ENCODE assay signal across 8 cellular contexts in genomic region chr1:171801395-171801990, GRCh38. TPM values are rescaled to one million over a fixed set of nuclear protein-coding genes. Genes with fewer than 3 reads are reported as not detected.
A peak's percentile ranks its signal among the peaks of the same experiment; 100 is the strongest.
DNase-seq lines count a peak whose midpoint lies in the region; ATAC-seq and TF ChIP-seq lines count a peak whose summit lies in the region.

No MANE protein-coding gene starts in this region.

- no peaks in the 10 kb centered on the region for H3K9me3 ChIP-seq in DOHH2 (ENCODE audit: control insufficient read depth, insufficient read depth, low read length)
- H3K9me3 ChIP-seq in PC-9 (ENCODE audit: insufficient read depth, low read depth), result no peaks in the 10 kb centered on the region
- H3K9me3 ChIP-seq in mucosa of descending colon, result no peaks in the 10 kb centered on the region

- H3K4me1 ChIP-seq in DOHH2 (ENCODE audit: control insufficient read depth, low read length) (no peaks in the 10 kb centered on the region), PC-9 (replicated peaks; ENCODE audit: insufficient read depth) (no peaks in the 10 kb centered on the region), mucosa of descending colon (ENCODE audit: low read depth) (no peaks in the 10 kb centered on the region)

- POLR2A ChIA-PET in PC-9 (lab: Charles Lee; ENCODE audit: unreplicated experiment), result no interaction called here

- CTCF ChIA-PET in PC-9 (lab: Charles Lee), result interaction anchor here (0.5 to 4.7 kb wide), 8 partner anchors 15 to 836 kb away, joined by 3 to 50 read pairs (median 4); no protein-coding TSS in a partner anchor

- TF ChIP-seq RAD21 in Ishikawa (IDR thresholded peaks at IDR 0.05; ENCODE audit: low read depth), result peak; percentile 85

- no peaks in the 10 kb centered on the region for H3K27me3 ChIP-seq in DOHH2 (ENCODE audit: control insufficient read depth, low read length)
- H3K27me3 ChIP-seq in PC-9 (ENCODE audit: insufficient read depth, low read depth), result no peaks in the 10 kb centered on the region

- H3K27ac ChIP-seq in DOHH2 (ENCODE audit: low read depth, low read length) (no peak overlapping the region), PC-9 (no peak overlapping the region)

- DNase-seq in PC-9 (peak in 1 of 2 experiments; percentile 43), epidermal melanocyte (ENCODE audit: insufficient read length, low spot score) (peak; percentile 23), mucosa of descending colon (peak in 1 of 3 donors; percentile 54)
- DNase-seq in activated effector memory CD4-positive, alpha-beta T cell treated with Interleukin-2 at 50 U/mL for 16 hours, result no peak
- DNase-seq in stimulated activated CD4-positive, alpha-beta T cell treated with anti-CD3 and anti-CD28 coated beads, Interleukin-15, amount 100 ng/mL, for 24 hours, result no peak

- H3K4me3 ChIP-seq in DOHH2 (ENCODE audit: low read length), result no peak overlapping the region
- H3K4me3 ChIP-seq in PC-9, result no peak overlapping the region
- no peak overlapping the region for H3K4me3 ChIP-seq in mucosa of descending colon

- TF ChIP-seq CTCF in DOHH2 (IDR thresholded peaks at IDR 0.05; ENCODE audit: low read depth, low read length, poor library complexity, severe bottlenecking) (peak; percentile 73), PC-9 (conservative IDR thresholded peaks at IDR 0.05) (peak; percentile 82), mucosa of descending colon (IDR thresholded peaks at IDR 0.05) (peak; percentile 33)

- H3K79me2 ChIP-seq in DOHH2 (ENCODE audit: control insufficient read depth, low read length), result no peaks in the 10 kb centered on the region
- no peaks in the 10 kb centered on the region for H3K79me2 ChIP-seq in PC-9 (ENCODE audit: low read depth)

- H3K36me3 ChIP-seq in DOHH2 (ENCODE audit: control insufficient read depth, low read length), result peaks cover 12% of the 10 kb centered on the region
- peaks cover 5% of the 10 kb centered on the region; the same call in 1 of the 2 replicates for H3K36me3 ChIP-seq in PC-9 (ENCODE audit: low read depth)
- no peaks in the 10 kb centered on the region for H3K36me3 ChIP-seq in mucosa of descending colon (ENCODE audit: low read depth)

- no peak for TF ChIP-seq EP300 in Ishikawa (IDR thresholded peaks at IDR 0.05; ENCODE audit: borderline replicate concordance)

- H3F3A ChIP-seq in DOHH2 (ENCODE audit: control insufficient read depth, insufficient read depth) (no peaks in the 10 kb centered on the region), PC-9 (ENCODE audit: insufficient read depth, low read depth) (0 out of 2 replicates have a peak, but pooled peaks cover 9% of the 10 kb centered on the region)

- peak; percentile 60 for ATAC-seq in mucosa of descending colon
- no peak for ATAC-seq in GM19455 (IDR thresholded peaks at IDR 0.05; ENCODE audit: unreplicated experiment)

- H4K20me1 ChIP-seq in DOHH2 (ENCODE audit: control insufficient read depth, insufficient read depth, low read depth, low read length) (no peaks in the 10 kb centered on the region), PC-9 (ENCODE audit: insufficient read depth) (no peaks in the 10 kb centered on the region)

- BruUV-seq in PC-9 (replicated peaks; lab: Mats Ljungman, UMichigan), result no TSS peak

- intact Hi-C loops in PC-9 (cut with micrococcal nuclease; ENCODE audit: unreplicated experiment) (loop anchor here (1.0 to 5.0 kb wide), 4 partner anchors 154 to 921 kb away; no protein-coding TSS in a partner anchor), mucosa of descending colon (cut with DNase I, micrococcal nuclease) (loop anchor here (2.0 to 5.0 kb wide), 2 partner anchors 181 to 183 kb away; no protein-coding TSS in a partner anchor)

- H3K9me2 ChIP-seq in DOHH2 (replicated peaks; ENCODE audit: control insufficient read depth, low read length) (no peaks in the 10 kb centered on the region), PC-9 (ENCODE audit: insufficient read depth) (no peaks in the 10 kb centered on the region)

- H2AFZ ChIP-seq in PC-9, result no peak overlapping the region

- no peak overlapping the region for H3K4me2 ChIP-seq in DOHH2 (ENCODE audit: low read length)
- H3K4me2 ChIP-seq in PC-9, result no peak overlapping the region

TF ChIP-seq in Ishikawa, 13 proteins besides CTCF, POLR2A, EP300 and RAD21:
- no peak for TF ChIP-seq REST (IDR thresholded peaks at IDR 0.05; ENCODE audit: low read depth)

RNA-seq across cellular contexts. Expression of gene METTL13, which starts 20.0 kb away (rescaled TPM):
- total RNA-seq in PC-9 (2021) (32.2 and 35.9 TPM in 2 replicates), mucosa of descending colon (10 to 100 TPM; 25.4 to 28.0 (median 25.9) TPM)

RNA-seq across cellular contexts. Expression of gene DNM3, which starts 39.8 kb away (rescaled TPM):
- 0.78 and 1.7 TPM in 2 replicates for total RNA-seq in PC-9 (2021)
- 1 to 10 TPM; 1.4 to 6.4 (median 2.1) TPM for total RNA-seq in mucosa of descending colon

RNA-seq across cellular contexts. Expression of gene VAMP4, which starts 59.6 kb away (rescaled TPM):
- total RNA-seq in PC-9 (2021) (5.2 and 9.8 TPM in 2 replicates), mucosa of descending colon (10 to 100 TPM in 2 of 3 donors, 1 to 10 TPM in 1; 9.3 to 15.0 (median 11.1) TPM)
